1 cellular context compared by ENCODE assay signal in genomic region chr12:46370380-46370734, GRCh38.
TF ChIP-seq lines count a peak whose summit lies in the region.

No MANE protein-coding gene starts in this region.

TF ChIP-seq in SK-N-SH treated with all-trans-retinoic acid at 6 μM for 48 hours, 23 proteins besides CTCF, POLR2A, EP300 and RAD21 (continued from another document):
- no peak for TF ChIP-seq TSHZ2 (CRISPR knock-in tag; IDR thresholded peaks at IDR 0.05)
- TF ChIP-seq ZFP3 (CRISPR knock-in tag; IDR thresholded peaks at IDR 0.05): no peak
- TF ChIP-seq ZNF8 (CRISPR knock-in tag; IDR thresholded peaks at IDR 0.05): no peak
- no peak for TF ChIP-seq BACH2 (CRISPR knock-in tag; IDR thresholded peaks at IDR 0.05; ENCODE audit: borderline replicate concordance)
- no peak for TF ChIP-seq ESRRG (CRISPR knock-in tag; IDR thresholded peaks at IDR 0.05)
- no peak for TF ChIP-seq PATZ1 (CRISPR knock-in tag; IDR thresholded peaks at IDR 0.05; ENCODE audit: borderline replicate concordance)
